22 cellular contexts compared by ENCODE assay signal in genomic region chr2:235690809-235691450, GRCh38.
"Had no signal": no experiment of that assay in that cellular context is flagged by ENCODE, and none has a peak within 500 bp of the region (broad histone marks: within the 10 kb centered on the region; RNA-seq: fewer than 3 reads in every experiment).

No MANE protein-coding gene starts in this region.

- H3K4me3 Mint-ChIP-seq: activated CD4-positive, alpha-beta T cell treated with anti-CD3 and anti-CD28 coated beads, Interleukin-2, amount 10 ng/mL, durations not matched to agents 7 days and 5 days; activated CD8-positive, alpha-beta T cell treated with anti-CD3 and anti-CD28 coated beads, Interleukin-2, amount 10 ng/mL, durations not matched to agents 7 days and 5 days; activated naive CD4-positive, alpha-beta T cell treated with anti-CD3 and anti-CD28 coated beads, Interleukin-2, amount 50 U/mL, for 24 hours; nephron; T-cell; T-helper 2 cell treated with Interferon-gamma antibody and Interleukin-4, amounts not matched to agents 5 μg/mL and 100 μg/mL, for 36 hours had no signal

- H3K4me3 ChIP-seq: body of pancreas, esophagus squamous epithelium, gastrocnemius medialis, heart right ventricle, lower lobe of right lung, pancreas, uterus had no signal

- H3K4me1 ChIP-seq: pancreas, uterus had no signal

- DNase-seq: activated CD4-positive, alpha-beta T cell treated with anti-CD3 and anti-CD28 coated beads, Interleukin-2, amount 10 ng/mL, durations not matched to agents 7 days and 5 days; activated CD4-positive, CD25-positive, alpha-beta regulatory T cell treated with anti-CD3 and anti-CD28 coated beads, Interleukin-2, amount 50 U/mL, for 72 hours; activated CD8-positive, alpha-beta T cell treated with anti-CD3 and anti-CD28 coated beads, Interleukin-2, amount 10 ng/mL, durations not matched to agents 7 days and 5 days; activated gamma-delta T cell treated with Interleukin-2 at 50 U/mL for 16 hours; activated T-cell treated with anti-CD3 and anti-CD28 coated beads, Interleukin-2, amount 50 U/mL, for 1 hour; anterior cingulate cortex; body of pancreas; esophagus squamous epithelium; gastrocnemius medialis; heart right ventricle; lower lobe of right lung; mesendoderm; stimulated activated CD4-positive, alpha-beta T cell treated with anti-CD3 and anti-CD28 coated beads, Interleukin-4, amount 100 ng/mL, for 24 hours; stimulated activated naive CD4-positive, alpha-beta T cell treated with Interleukin-2 at 50 U/mL for 16 hours; T-cell; trophoblast cell; uterus had no signal

- H3K9me3 ChIP-seq: body of pancreas, gastrocnemius medialis, heart right ventricle, lower lobe of right lung, pancreas, uterus had no signal

- H3K36me3 ChIP-seq: esophagus squamous epithelium, gastrocnemius medialis, heart right ventricle, lower lobe of right lung, pancreas, uterus had no signal

- ATAC-seq: activated CD8-positive, alpha-beta T cell treated with anti-CD3 and anti-CD28 coated beads, Interleukin-2, amount 10 ng/mL, durations not matched to agents 7 days and 5 days; body of pancreas; gastrocnemius medialis; sciatic nerve; T-cell had no signal

- H3K27me3 ChIP-seq: body of pancreas, esophagus squamous epithelium, gastrocnemius medialis, heart right ventricle, pancreas, uterus had no signal

- H3K4me1 Mint-ChIP-seq: activated CD4-positive, alpha-beta T cell treated with anti-CD3 and anti-CD28 coated beads, Interleukin-2, amount 10 ng/mL, durations not matched to agents 7 days and 5 days; activated naive CD4-positive, alpha-beta T cell treated with anti-CD3 and anti-CD28 coated beads, Interleukin-2, amount 50 U/mL, for 24 hours had no signal

- H3K27me3 Mint-ChIP-seq: activated CD4-positive, alpha-beta T cell treated with anti-CD3 and anti-CD28 coated beads, Interleukin-2, amount 10 ng/mL, durations not matched to agents 7 days and 5 days had no signal

- H3K27ac ChIP-seq: body of pancreas, esophagus squamous epithelium, gastrocnemius medialis, heart right ventricle, lower lobe of right lung, pancreas, uterus had no signal

- H3K36me3 Mint-ChIP-seq: activated naive CD4-positive, alpha-beta T cell treated with anti-CD3 and anti-CD28 coated beads, Interleukin-2, amount 50 U/mL, for 24 hours; T-cell had no signal

- H3K27ac Mint-ChIP-seq: activated CD4-positive, alpha-beta T cell treated with anti-CD3 and anti-CD28 coated beads, Interleukin-2, amount 10 ng/mL, durations not matched to agents 7 days and 5 days; activated CD8-positive, alpha-beta T cell treated with anti-CD3 and anti-CD28 coated beads, Interleukin-2, amount 10 ng/mL, durations not matched to agents 7 days and 5 days; activated naive CD4-positive, alpha-beta T cell treated with anti-CD3 and anti-CD28 coated beads, Interleukin-2, amount 50 U/mL, for 24 hours; nephron; T-cell; T-helper 2 cell treated with Interferon-gamma antibody and Interleukin-4, amounts not matched to agents 5 μg/mL and 100 μg/mL, for 36 hours had no signal

- H3K9me3 Mint-ChIP-seq: activated CD4-positive, alpha-beta T cell treated with anti-CD3 and anti-CD28 coated beads, Interleukin-2, amount 10 ng/mL, durations not matched to agents 7 days and 5 days; activated naive CD4-positive, alpha-beta T cell treated with anti-CD3 and anti-CD28 coated beads, Interleukin-2, amount 50 U/mL, for 24 hours; nephron; T-cell; T-helper 2 cell treated with Interferon-gamma antibody and Interleukin-4, amounts not matched to agents 5 μg/mL and 100 μg/mL, for 36 hours had no signal
